Comparison of ENCODE assay signal across 4 cellular contexts in the genomic region with DNA sequence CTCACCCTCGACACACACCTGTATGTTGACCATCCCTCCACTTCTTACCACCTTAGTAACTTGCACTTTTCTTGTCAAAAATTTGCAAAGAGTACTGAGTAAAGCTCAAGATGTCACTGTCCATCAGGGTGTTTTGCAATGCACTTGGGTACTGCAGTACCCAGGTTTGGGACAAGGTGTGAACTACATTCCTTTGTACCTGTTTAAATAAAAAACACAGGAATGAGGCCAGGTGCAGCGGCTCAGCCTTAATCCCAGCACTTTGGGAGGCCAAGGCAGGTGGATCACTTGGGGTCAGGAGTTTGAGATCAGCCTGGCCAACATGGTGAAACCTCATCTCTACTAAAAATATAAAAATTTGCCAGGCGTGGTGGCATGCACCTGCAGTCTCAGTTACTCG. TPM values are rescaled to one million over a fixed set of nuclear protein-coding genes. Genes with fewer than 3 reads are reported as not detected.
"Had no signal": no experiment of that assay in that cellular context is flagged by ENCODE, and none has a peak within 500 bp of the region (broad histone marks: within the 10 kb centered on the region; RNA-seq: fewer than 3 reads in every experiment).

No MANE protein-coding gene starts in this region.

RNA-seq across cellular contexts. Expression of a gene that starts 27.8 kb away (rescaled TPM):
- total RNA-seq: LHCN-M2, M059J, MCF 10A, NCI-H460 had no signal
